ENCODE assay signal across 9 cellular contexts in the genomic region with DNA sequence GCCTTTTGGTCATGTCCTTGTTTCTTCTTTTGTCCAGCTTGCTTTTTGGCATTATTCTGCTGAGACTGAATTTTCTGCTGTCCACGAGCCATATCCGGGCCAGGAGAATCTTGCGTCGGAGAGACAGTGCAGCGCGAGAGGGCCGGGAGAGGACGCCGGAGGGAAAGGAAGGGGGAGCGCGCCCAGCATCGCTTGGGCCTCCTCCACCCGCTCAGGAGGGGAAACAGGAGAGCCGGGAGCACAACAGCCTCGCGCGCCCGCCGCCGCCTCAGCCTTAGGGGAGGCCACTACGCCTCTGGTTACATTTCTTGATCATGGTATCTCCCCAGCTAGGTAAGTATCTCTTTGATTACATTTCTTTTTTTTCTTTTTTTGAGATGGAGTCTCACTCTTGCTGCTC. TPM values are rescaled to one million over a fixed set of nuclear protein-coding genes. Genes with fewer than 3 reads are reported as not detected.
DNase-seq lines count a peak whose midpoint lies in the region; ATAC-seq and TF ChIP-seq lines count a peak whose summit lies in the region.
"Had no signal": no experiment of that assay in that cellular context is flagged by ENCODE, and none has a peak within 500 bp of the region (broad histone marks: within the 10 kb centered on the region; RNA-seq: fewer than 3 reads in every experiment).

No MANE protein-coding gene starts in this region.

- TF ChIP-seq RAD21 in SK-N-SH (IDR thresholded peaks at IDR 0.05; ENCODE audit: low read length) = no peak

- H3K9me3 ChIP-seq in DOHH2 (ENCODE audit: control insufficient read depth, insufficient read depth, low read length) = no peaks in the 10 kb centered on the region
- no peaks in the 10 kb centered on the region for H3K9me3 ChIP-seq in SK-N-SH

- peak; percentile 47 for DNase-seq in SK-N-SH
- DNase-seq in foreskin keratinocyte = peak in 1 of 2 donors; percentile 18
- peak; percentile 82 for DNase-seq in osteocyte (ENCODE audit: extremely low spot score, unreplicated experiment)
- no peak for DNase-seq in foreskin melanocyte
- DNase-seq in NCI-H345 (lab: John Stamatoyannopoulos, UW) = no peak
- no peak for DNase-seq in NCI-H526 treated with DMSO at 0.1 percent for 48 hours (lab: John Stamatoyannopoulos, UW)

- no peaks in the 10 kb centered on the region for H3K9me2 ChIP-seq in DOHH2 (replicated peaks; ENCODE audit: control insufficient read depth, low read length)
- H3K9me2 ChIP-seq in SK-N-SH = no peaks in the 10 kb centered on the region

- H4K20me1 ChIP-seq in DOHH2 (ENCODE audit: control insufficient read depth, insufficient read depth, low read depth, low read length) = no peaks in the 10 kb centered on the region
- no peaks in the 10 kb centered on the region for H4K20me1 ChIP-seq in SK-N-SH (ENCODE audit: insufficient read depth)

- TF ChIP-seq CTCF in DOHH2 (IDR thresholded peaks at IDR 0.05; ENCODE audit: low read depth, low read length, poor library complexity, severe bottlenecking) = no peak
- no peak for TF ChIP-seq CTCF in SK-N-SH (IDR thresholded peaks at IDR 0.05)
- peak; percentile 50 for TF ChIP-seq CTCF in foreskin keratinocyte (conservative IDR thresholded peaks at IDR 0.05)
- no peak for TF ChIP-seq CTCF in osteocyte (IDR thresholded peaks at IDR 0.05)

- H2AFZ ChIP-seq in SK-N-SH (ENCODE audit: low read depth) = peak overlapping the region; percentile 68

- whole genome bisulfite sequencing in SK-N-SH (ENCODE audit: low lambda C conversion rate) = 48% methylated on average over 21 of the region's 21 CpGs

- H3K27ac Mint-ChIP-seq in osteocyte (ENCODE audit: unreplicated experiment) = peak overlapping the region; percentile 52
- H3K27ac Mint-ChIP-seq: activated T-helper 1 cell treated with anti-CD3 and anti-CD28 coated beads, Interleukin-12 subunit alpha, Interleukin-12 subunit beta, Interleukin-2, Interleukin-4 antibody, amounts not matched to agents 30 ng/mL and 10 ng/mL and 1 ng/mL, durations not matched to agents 14 hours and 24 hours and 36 hours had no signal

- no peaks in the 10 kb centered on the region for H3K36me3 Mint-ChIP-seq in osteocyte (ENCODE audit: unreplicated experiment)

- POLR2A ChIA-PET in SK-N-SH (lab: Yijun Ruan, JAX) = no interaction called here

- H3K4me1 Mint-ChIP-seq in osteocyte (ENCODE audit: unreplicated experiment) = peaks cover 16% of the 10 kb centered on the region

- H3K79me2 ChIP-seq in DOHH2 (ENCODE audit: control insufficient read depth, low read length) (no peaks in the 10 kb centered on the region), SK-N-SH (ENCODE audit: insufficient read depth) (no peaks in the 10 kb centered on the region)

- H3F3A ChIP-seq in DOHH2 (ENCODE audit: control insufficient read depth, insufficient read depth) = peaks cover 3% of the 10 kb centered on the region; the same call in 1 of the 2 replicates
- no peaks in the 10 kb centered on the region for H3F3A ChIP-seq in SK-N-SH (replicated peaks; ENCODE audit: insufficient read depth)

- no peak for TF ChIP-seq EP300 in SK-N-SH (IDR thresholded peaks at IDR 0.05; ENCODE audit: borderline replicate concordance in 1 of 2, low read depth in 1 of 2, low read length in 1 of 2)

- CTCF ChIA-PET in SK-N-SH (lab: Yijun Ruan, JAX) = interaction anchor here (1.1 kb wide), 1 partner anchor 58 kb away, joined by 3 read pairs; no protein-coding TSS in a partner anchor

- peak overlapping the region; percentile 42 for H3K4me2 ChIP-seq in DOHH2 (ENCODE audit: low read length)
- H3K4me2 ChIP-seq in SK-N-SH = 0 out of 2 replicates have a peak overlapping the region, but pooled peaks have one; percentile 11

- H3K27me3 ChIP-seq in DOHH2 (ENCODE audit: control insufficient read depth, low read length) (no peaks in the 10 kb centered on the region), SK-N-SH (ENCODE audit: insufficient read depth) (no peaks in the 10 kb centered on the region), foreskin keratinocyte (no peaks in the 10 kb centered on the region)

- peak overlapping the region; percentile 59 for H3K4me3 Mint-ChIP-seq in osteocyte (ENCODE audit: unreplicated experiment)
- H3K4me3 Mint-ChIP-seq: activated T-helper 1 cell treated with anti-CD3 and anti-CD28 coated beads, Interleukin-12 subunit alpha, Interleukin-12 subunit beta, Interleukin-2, Interleukin-4 antibody, amounts not matched to agents 30 ng/mL and 10 ng/mL and 1 ng/mL, durations not matched to agents 14 hours and 24 hours and 36 hours had no signal

- H3K27ac ChIP-seq in DOHH2 (ENCODE audit: low read depth, low read length) (no peak overlapping the region), SK-N-SH (ENCODE audit: low read depth in 2 of 2, low read length in 1 of 2) (no peak overlapping the region), foreskin keratinocyte (peak overlapping the region; percentile 57)

- no peaks in the 10 kb centered on the region for H3K27me3 Mint-ChIP-seq in osteocyte (ENCODE audit: unreplicated experiment)

- ATAC-seq in foreskin keratinocyte = peak; percentile 78
- ATAC-seq in GM19455 (IDR thresholded peaks at IDR 0.05; ENCODE audit: unreplicated experiment) = no peak

- H3K4me1 ChIP-seq in DOHH2 (ENCODE audit: control insufficient read depth, low read length) (peaks cover 24% of the 10 kb centered on the region), SK-N-SH (ENCODE audit: control insufficient read depth in 1 of 2, insufficient read depth in 2 of 2, low read depth in 1 of 2, low read length in 1 of 2) (no peaks in the 10 kb centered on the region), foreskin keratinocyte (no peaks in the 10 kb centered on the region)

- no peak overlapping the region for H3K9ac ChIP-seq in SK-N-SH

- H3K4me3 ChIP-seq in DOHH2 (ENCODE audit: low read length) (no peak overlapping the region), SK-N-SH (ENCODE audit: low read depth in 2 of 2, low read length in 1 of 2) (no peak overlapping the region)

- no peaks in the 10 kb centered on the region for H3K36me3 ChIP-seq in DOHH2 (ENCODE audit: control insufficient read depth, low read length)
- no peaks in the 10 kb centered on the region for H3K36me3 ChIP-seq in SK-N-SH (replicated peaks in 1 of 2; ENCODE audit: control insufficient read depth in 1 of 2, insufficient read depth in 2 of 2, low read length in 1 of 2)

- no peaks in the 10 kb centered on the region for H3K9me3 Mint-ChIP-seq in osteocyte (ENCODE audit: unreplicated experiment)

TF ChIP-seq in SK-N-SH, 30 proteins besides CTCF, POLR2A, EP300 and RAD21:
- TF ChIP-seq MEF2A (IDR thresholded peaks at IDR 0.05; ENCODE audit: borderline replicate concordance, low read depth) (no peak), MXI1 (IDR thresholded peaks at IDR 0.05; ENCODE audit: low read depth, low read length) (no peak), GABPA (IDR thresholded peaks at IDR 0.05; ENCODE audit: low read depth) (no peak), TEAD4 (IDR thresholded peaks at IDR 0.05; ENCODE audit: borderline replicate concordance, insufficient read depth) (no peak), ELF1 (IDR thresholded peaks at IDR 0.05) (no peak), CHD2 (IDR thresholded peaks at IDR 0.05; ENCODE audit: low read length, partially characterized antibody) (no peak), NRF1 (IDR thresholded peaks at IDR 0.05; ENCODE audit: low read depth, low read length) (no peak), POLR2AphosphoS5 (IDR thresholded peaks at IDR 0.05; ENCODE audit: low read depth, low read length) (no peak), SIN3A (IDR thresholded peaks at IDR 0.05; ENCODE audit: borderline replicate concordance, low read depth, low read length) (no peak), GATA2 (CRISPR knock-in tag; IDR thresholded peaks at IDR 0.05) (no peak)
- TF ChIP-seq, protein P1, sequence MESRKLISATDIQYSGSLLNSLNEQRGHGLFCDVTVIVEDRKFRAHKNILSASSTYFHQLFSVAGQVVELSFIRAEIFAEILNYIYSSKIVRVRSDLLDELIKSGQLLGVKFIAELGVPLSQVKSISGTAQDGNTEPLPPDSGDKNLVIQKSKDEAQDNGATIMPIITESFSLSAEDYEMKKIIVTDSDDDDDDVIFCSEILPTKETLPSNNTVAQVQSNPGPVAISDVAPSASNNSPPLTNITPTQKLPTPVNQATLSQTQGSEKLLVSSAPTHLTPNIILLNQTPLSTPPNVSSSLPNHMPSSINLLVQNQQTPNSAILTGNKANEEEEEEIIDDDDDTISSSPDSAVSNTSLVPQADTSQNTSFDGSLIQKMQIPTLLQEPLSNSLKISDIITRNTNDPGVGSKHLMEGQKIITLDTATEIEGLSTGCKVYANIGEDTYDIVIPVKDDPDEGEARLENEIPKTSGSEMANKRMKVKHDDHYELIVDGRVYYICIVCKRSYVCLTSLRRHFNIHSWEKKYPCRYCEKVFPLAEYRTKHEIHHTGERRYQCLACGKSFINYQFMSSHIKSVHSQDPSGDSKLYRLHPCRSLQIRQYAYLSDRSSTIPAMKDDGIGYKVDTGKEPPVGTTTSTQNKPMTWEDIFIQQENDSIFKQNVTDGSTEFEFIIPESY (IDR thresholded peaks at IDR 0.05; ENCODE audit: borderline replicate concordance, low read depth) = no peak
- TF ChIP-seq, protein P2, sequence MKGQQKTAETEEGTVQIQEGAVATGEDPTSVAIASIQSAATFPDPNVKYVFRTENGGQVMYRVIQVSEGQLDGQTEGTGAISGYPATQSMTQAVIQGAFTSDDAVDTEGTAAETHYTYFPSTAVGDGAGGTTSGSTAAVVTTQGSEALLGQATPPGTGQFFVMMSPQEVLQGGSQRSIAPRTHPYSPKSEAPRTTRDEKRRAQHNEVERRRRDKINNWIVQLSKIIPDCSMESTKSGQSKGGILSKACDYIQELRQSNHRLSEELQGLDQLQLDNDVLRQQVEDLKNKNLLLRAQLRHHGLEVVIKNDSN (IDR thresholded peaks at IDR 0.05; ENCODE audit: borderline replicate concordance, low read depth) = no peak

RNA-seq across cellular contexts. Expression of a gene that starts 7.4 kb away (rescaled TPM):
- polyA plus RNA-seq in SK-N-SH (2012; rRNA removed) (62.3 and 89.2 TPM in 2 replicates), foreskin keratinocyte (111 and 114 TPM in 2 replicates)
- 105 and 117 TPM in 2 replicates for polyA plus RNA-seq in SK-N-SH (2012; cell fraction: cytosol; rRNA removed)
- 16.2 and 30.6 TPM in 2 replicates for polyA plus RNA-seq in SK-N-SH (2012; cell fraction: nucleus; rRNA removed)
- total RNA-seq in foreskin keratinocyte (107 and 122 TPM in 2 replicates), osteocyte (110 and 117 TPM in 2 replicates)

Comparison
In these comparisons a context has a peak if more than half of its experiments do, and no peak if none do; other contexts are left out.
1. DNase-seq: peak in SK-N-SH (single experiment) and osteocyte (single experiment); none in foreskin melanocyte (single experiment), NCI-H345 (single experiment) and NCI-H526 treated with DMSO at 0.1 percent for 48 hours (single experiment).